Comparison of ENCODE assay signal across 13 cellular contexts in genomic region chr12:91986084-91986483, GRCh38.
DNase-seq lines count a peak whose midpoint lies in the region; ATAC-seq, FAIRE-seq and TF ChIP-seq lines count a peak whose summit lies in the region.
"Had no signal": no experiment of that assay in that cellular context is flagged by ENCODE, and none has a peak within 500 bp of the region (broad histone marks: within the 10 kb centered on the region; RNA-seq: fewer than 3 reads in every experiment).

No MANE protein-coding gene starts in this region.

- H3K4me1 Mint-ChIP-seq in CD4-positive, CD25-positive, alpha-beta regulatory T cell = peaks cover 6 to 70% (median 34%) of the 10 kb centered on the region in 4 donors
- H3K4me1 Mint-ChIP-seq in naive thymus-derived CD4-positive, alpha-beta T cell = peaks cover 17 to 86% (median 71%) of the 10 kb centered on the region in 7 donors

- peaks cover 0 to 1% (median 0%) of the 10 kb centered on the region in 7 donors for H3K9me3 Mint-ChIP-seq in CD4-positive, CD25-positive, alpha-beta regulatory T cell
- H3K9me3 Mint-ChIP-seq in naive thymus-derived CD4-positive, alpha-beta T cell = peaks cover 0 to 7% (median 0%) of the 10 kb centered on the region in 11 donors

- CTCF ChIA-PET in naive thymus-derived CD4-positive, alpha-beta T cell (lab: Charles Lee) = interaction anchor here (0.7 to 1.6 kb wide), 4 partner anchors 9 to 324 kb away, joined by 3 to 5 read pairs (median 3); no protein-coding TSS in a partner anchor

- TF ChIP-seq POLR2A in body of pancreas (IDR thresholded peaks at IDR 0.05) = no peak

- intact Hi-C loops in body of pancreas (cut with DNase I) = no loop called here
- intact Hi-C loops in naive thymus-derived CD4-positive, alpha-beta T cell (cut with micrococcal nuclease) = loop anchor here in 1 of 2 donors (1.0 kb wide), 1 partner anchor 10 kb away; no protein-coding TSS in a partner anchor

- no peak overlapping the region for H3K4me3 Mint-ChIP-seq in CD4-positive, CD25-positive, alpha-beta regulatory T cell
- H3K4me3 Mint-ChIP-seq in naive thymus-derived CD4-positive, alpha-beta T cell = peak overlapping the region in 5 of 10 donors; percentile 2 to 56 (median 42)
- H3K4me3 Mint-ChIP-seq: activated CD8-positive, alpha-beta memory T cell treated with anti-CD3 and anti-CD28 coated beads, Interleukin-2, amount 10 ng/mL, durations not matched to agents 7 days and 5 days had no signal

- ATAC-seq in CD4-positive, CD25-positive, alpha-beta regulatory T cell (ENCODE audit: low read depth in 2 of 2) = no peak
- peak; percentile 56 for ATAC-seq in body of pancreas
- no peak for ATAC-seq in naive thymus-derived CD4-positive, alpha-beta T cell
- ATAC-seq: activated CD8-positive, alpha-beta memory T cell treated with anti-CD3 and anti-CD28 coated beads, Interleukin-2, amount 10 ng/mL, durations not matched to agents 7 days and 5 days had no signal

- H3K27me3 ChIP-seq in CD4-positive, CD25-positive, alpha-beta regulatory T cell (ENCODE audit: control insufficient read depth, insufficient read depth, low read length) = no peaks in the 10 kb centered on the region
- H3K27me3 ChIP-seq in body of pancreas = no peaks in the 10 kb centered on the region
- no peaks in the 10 kb centered on the region for H3K27me3 ChIP-seq in naive thymus-derived CD4-positive, alpha-beta T cell (ENCODE audit: control insufficient read depth in 2 of 2, insufficient read depth in 2 of 2, low read length in 2 of 2)
- H3K27me3 ChIP-seq: adrenal gland had no signal

- peak overlapping the region; percentile 26 to 66 (median 48) for H3K27ac Mint-ChIP-seq in CD4-positive, CD25-positive, alpha-beta regulatory T cell
- H3K27ac Mint-ChIP-seq in naive thymus-derived CD4-positive, alpha-beta T cell = peak overlapping the region; percentile 6 to 81 (median 63)
- H3K27ac Mint-ChIP-seq: activated CD8-positive, alpha-beta memory T cell treated with anti-CD3 and anti-CD28 coated beads, Interleukin-2, amount 10 ng/mL, durations not matched to agents 7 days and 5 days had no signal

- no peak overlapping the region for H3K27ac ChIP-seq in CD4-positive, CD25-positive, alpha-beta regulatory T cell (ENCODE audit: insufficient read depth, low read length, poor library complexity, severe bottlenecking)
- H3K27ac ChIP-seq in body of pancreas = no peak overlapping the region
- no peak overlapping the region for H3K27ac ChIP-seq in naive thymus-derived CD4-positive, alpha-beta T cell (ENCODE audit: low read depth, low read length)
- H3K27ac ChIP-seq: adrenal gland had no signal

- WGBS in body of pancreas, 2 donors = 36 to 42% methylated on average over 2 of the region's 2 CpGs

- FAIRE-seq in HTR-8/SVneo (lab: Jason Lieb, UNC) = no peak

- no peak for TF ChIP-seq CTCF in body of pancreas (IDR thresholded peaks at IDR 0.05)

- no peaks in the 10 kb centered on the region for H3K9me3 ChIP-seq in CD4-positive, CD25-positive, alpha-beta regulatory T cell (ENCODE audit: control insufficient read depth in 2 of 2, low read length in 2 of 2)
- no peaks in the 10 kb centered on the region for H3K9me3 ChIP-seq in body of pancreas
- H3K9me3 ChIP-seq in naive thymus-derived CD4-positive, alpha-beta T cell (ENCODE audit: control insufficient read depth in 2 of 3, low read length in 3 of 3) = no peaks in the 10 kb centered on the region
- H3K9me3 ChIP-seq: adrenal gland, BE2C had no signal

- POLR2A ChIA-PET in naive thymus-derived CD4-positive, alpha-beta T cell (lab: Charles Lee) = interaction anchor here (0.6 to 16.2 kb wide), 7 partner anchors 9 to 1697 kb away, joined by 3 to 225 read pairs (median 3); partner anchors contain the start of gene BTG1

- no peak for DNase-seq in CD4-positive, CD25-positive, alpha-beta regulatory T cell
- DNase-seq in HTR-8/SVneo (ENCODE audit: insufficient read length, low spot score) (peak; percentile 11), body of pancreas (no peak), HuH-7 (ENCODE audit: low spot score) (no peak), hepatic stellate cell (ENCODE audit: low spot score) (no peak), NCI-H1436 treated with DMSO at 0.1 percent for 48 hours (lab: John Stamatoyannopoulos, UW) (no peak)
- no peak for DNase-seq in naive thymus-derived CD4-positive, alpha-beta T cell
- no peak for DNase-seq in effector CD4-positive, alpha-beta T cell
- DNase-seq: activated CD8-positive, alpha-beta memory T cell treated with anti-CD3 and anti-CD28 coated beads, Interleukin-2, amount 10 ng/mL, durations not matched to agents 7 days and 5 days; adrenal gland; BE2C; NCI-H2029 treated with DMSO at 0.1 percent for 48 hours had no signal

- H3K4me3 ChIP-seq in CD4-positive, CD25-positive, alpha-beta regulatory T cell (ENCODE audit: low read depth, low read length) = no peak overlapping the region
- H3K4me3 ChIP-seq in body of pancreas = no peak overlapping the region
- H3K4me3 ChIP-seq in naive thymus-derived CD4-positive, alpha-beta T cell (ENCODE audit: low read length) = no peak overlapping the region
- H3K4me3 ChIP-seq: adrenal gland, smooth muscle cell had no signal

- no peaks in the 10 kb centered on the region for H3K36me3 ChIP-seq in CD4-positive, CD25-positive, alpha-beta regulatory T cell (ENCODE audit: control insufficient read depth, insufficient read depth, low read length)
- H3K36me3 ChIP-seq in body of pancreas (replicated peaks in 1 of 2; ENCODE audit: insufficient read depth in 1 of 2, low read depth in 2 of 2) = no peaks in the 10 kb centered on the region
- no peaks in the 10 kb centered on the region for H3K36me3 ChIP-seq in naive thymus-derived CD4-positive, alpha-beta T cell (ENCODE audit: control insufficient read depth in 2 of 3, insufficient read depth in 3 of 3, low read length in 3 of 3)
- H3K36me3 ChIP-seq: adrenal gland, BE2C had no signal

- no peaks in the 10 kb centered on the region for H3K27me3 Mint-ChIP-seq in CD4-positive, CD25-positive, alpha-beta regulatory T cell
- H3K27me3 Mint-ChIP-seq in naive thymus-derived CD4-positive, alpha-beta T cell = no peaks in the 10 kb centered on the region
- H3K27me3 Mint-ChIP-seq: activated CD8-positive, alpha-beta memory T cell treated with anti-CD3 and anti-CD28 coated beads, Interleukin-2, amount 10 ng/mL, durations not matched to agents 7 days and 5 days had no signal

- H3K4me1 ChIP-seq in CD4-positive, CD25-positive, alpha-beta regulatory T cell (ENCODE audit: control insufficient read depth, insufficient read depth, low read length, poor library complexity, severe bottlenecking) = peaks cover 9% of the 10 kb centered on the region
- H3K4me1 ChIP-seq in body of pancreas = peaks cover 24% of the 10 kb centered on the region
- H3K4me1 ChIP-seq in naive thymus-derived CD4-positive, alpha-beta T cell (ENCODE audit: control insufficient read depth in 2 of 2, insufficient read depth in 2 of 2, low read length in 2 of 2) = peaks cover under 1 to 27% of the 10 kb centered on the region in 2 donors

- peaks cover 5% of the 10 kb centered on the region for H3K36me3 Mint-ChIP-seq in CD4-positive, CD25-positive, alpha-beta regulatory T cell
- peaks cover 0 to 8% (median 0%) of the 10 kb centered on the region in 5 donors for H3K36me3 Mint-ChIP-seq in naive thymus-derived CD4-positive, alpha-beta T cell
- H3K36me3 Mint-ChIP-seq: activated CD8-positive, alpha-beta memory T cell treated with anti-CD3 and anti-CD28 coated beads, Interleukin-2, amount 10 ng/mL, durations not matched to agents 7 days and 5 days had no signal
